ENCODE assay signal across 8 cellular contexts in genomic region chr2:217510790-217511291, GRCh38.
A peak's percentile ranks its signal among the peaks of the same experiment; 100 is the strongest.
DNase-seq lines count a peak whose midpoint lies in the region; ATAC-seq, FAIRE-seq and TF ChIP-seq lines count a peak whose summit lies in the region.

No MANE protein-coding gene starts in this region.

- H3K4me1 Mint-ChIP-seq in activated CD4-positive, alpha-beta memory T cell treated with anti-CD3 and anti-CD28 coated beads for 36 hours (ENCODE audit: low read depth) = peaks cover 5% of the 10 kb centered on the region
- peaks cover 0 to 6% (median 4%) of the 10 kb centered on the region in 4 donors for H3K4me1 Mint-ChIP-seq in naive thymus-derived CD8-positive, alpha-beta T cell

- no peak overlapping the region for H3K4me3 Mint-ChIP-seq in activated CD4-positive, alpha-beta memory T cell treated with anti-CD3 and anti-CD28 coated beads for 36 hours
- peak overlapping the region in 1 of 10 donors; percentile 23 for H3K4me3 Mint-ChIP-seq in naive thymus-derived CD8-positive, alpha-beta T cell

- peak; percentile 22 to 82 (median 64) for TF ChIP-seq CTCF in esophagus squamous epithelium (IDR thresholded peaks at IDR 0.05)
- peak; percentile 41 to 67 (median 59) for TF ChIP-seq CTCF in upper lobe of left lung (IDR thresholded peaks at IDR 0.05)

- H3K27me3 ChIP-seq in esophagus squamous epithelium (no peaks in the 10 kb centered on the region), upper lobe of left lung (no peaks in the 10 kb centered on the region)

- H3K27ac Mint-ChIP-seq in activated CD4-positive, alpha-beta memory T cell treated with anti-CD3 and anti-CD28 coated beads for 36 hours = no peak overlapping the region
- peak overlapping the region in 1 of 10 donors; percentile 5 for H3K27ac Mint-ChIP-seq in naive thymus-derived CD8-positive, alpha-beta T cell

- no peaks in the 10 kb centered on the region for H3K36me3 Mint-ChIP-seq in activated CD4-positive, alpha-beta memory T cell treated with anti-CD3 and anti-CD28 coated beads for 36 hours
- H3K36me3 Mint-ChIP-seq in naive thymus-derived CD8-positive, alpha-beta T cell = no peaks in the 10 kb centered on the region

- POLR2A ChIA-PET in activated CD4-positive, alpha-beta memory T cell treated with anti-CD3 and anti-CD28 coated beads for 36 hours (lab: Charles Lee) = no interaction called here
- POLR2A ChIA-PET in naive thymus-derived CD8-positive, alpha-beta T cell (lab: Charles Lee) = interaction anchor here (0.6 kb wide), 1 partner anchor 11 kb away, joined by 3 read pairs; no protein-coding TSS in a partner anchor

- no peaks in the 10 kb centered on the region for H3K27me3 Mint-ChIP-seq in activated CD4-positive, alpha-beta memory T cell treated with anti-CD3 and anti-CD28 coated beads for 36 hours
- peaks cover 0 to 12% (median 7%) of the 10 kb centered on the region in 5 donors for H3K27me3 Mint-ChIP-seq in naive thymus-derived CD8-positive, alpha-beta T cell

- DNase-seq in NCI-H510A (lab: John Stamatoyannopoulos, UW) (peak; percentile 56), esophagus squamous epithelium (lab: John Stamatoyannopoulos, UW) (no peak), upper lobe of left lung (peak in 1 of 2 donors; percentile 46)
- DNase-seq in activated CD4-positive, alpha-beta memory T cell treated with anti-CD3 and anti-CD28 coated beads for 36 hours = peak; percentile 44
- DNase-seq in naive thymus-derived CD8-positive, alpha-beta T cell = peak in 7 of 10 donors; percentile 19 to 62 (median 24)

- peak; percentile 65 for ATAC-seq in HG03432 (IDR thresholded peaks at IDR 0.05; ENCODE audit: unreplicated experiment)
- ATAC-seq in naive thymus-derived CD8-positive, alpha-beta T cell = peak; percentile 56 to 69
- ATAC-seq in upper lobe of left lung (ENCODE audit: low FRiP score in 2 of 2) = peak in 1 of 2 donors; percentile 89
- ATAC-seq in HG03354 (IDR thresholded peaks at IDR 0.05; ENCODE audit: poor library complexity, severe bottlenecking, unreplicated experiment) = no peak

- H3K9me3 ChIP-seq in esophagus squamous epithelium (no peaks in the 10 kb centered on the region), upper lobe of left lung (no peaks in the 10 kb centered on the region)

- no peaks in the 10 kb centered on the region for H3K9me3 Mint-ChIP-seq in activated CD4-positive, alpha-beta memory T cell treated with anti-CD3 and anti-CD28 coated beads for 36 hours
- no peaks in the 10 kb centered on the region for H3K9me3 Mint-ChIP-seq in naive thymus-derived CD8-positive, alpha-beta T cell

- intact Hi-C loops in activated CD4-positive, alpha-beta memory T cell treated with anti-CD3 and anti-CD28 coated beads for 36 hours (cut with micrococcal nuclease) = loop anchor here (1.0 to 5.0 kb wide), 3 partner anchors 201 to 829 kb away; no protein-coding TSS in a partner anchor
- intact Hi-C loops in esophagus squamous epithelium (cut with DNase I) = loop anchor here (5.0 kb wide), 1 partner anchor 814 kb away; the partner anchor contains the start of gene IGFBP5

- peaks cover 0 to 10% (median 6%) of the 10 kb centered on the region in 3 donors for H3K4me1 ChIP-seq in esophagus squamous epithelium
- H3K4me1 ChIP-seq in upper lobe of left lung = peaks cover 0 to 14% (median 2%) of the 10 kb centered on the region in 4 donors

- no peak for TF ChIP-seq EP300 in upper lobe of left lung (IDR thresholded peaks at IDR 0.05)

- 14 to 28% methylated on average over 8 to 9 of the region's 9 CpGs for WGBS in esophagus squamous epithelium, 2 donors
- WGBS in upper lobe of left lung, 2 donors = 27 to 41% methylated on average over 9 of the region's 9 CpGs

- CTCF ChIA-PET in activated CD4-positive, alpha-beta memory T cell treated with anti-CD3 and anti-CD28 coated beads for 36 hours (lab: Charles Lee) = interaction anchor here (0.6 to 2.0 kb wide), 13 partner anchors 14 to 844 kb away, joined by 3 to 10 read pairs (median 3); partner anchors contain the start of gene IGFBP5

- FAIRE-seq in G401.6 (lab: Jason Lieb, UNC) = peak; percentile 6

- TF ChIP-seq POLR2A in esophagus squamous epithelium (IDR thresholded peaks at IDR 0.05) = no peak
- no peak for TF ChIP-seq POLR2A in upper lobe of left lung (IDR thresholded peaks at IDR 0.05)

- H3K4me3 ChIP-seq in esophagus squamous epithelium (no peak overlapping the region), upper lobe of left lung (no peak overlapping the region)

- H3K27ac ChIP-seq in esophagus squamous epithelium (no peak overlapping the region), upper lobe of left lung (no peak overlapping the region)

- no peaks in the 10 kb centered on the region for H3K36me3 ChIP-seq in esophagus squamous epithelium
- H3K36me3 ChIP-seq in upper lobe of left lung = no peaks in the 10 kb centered on the region
